Comparison of ENCODE assay signal across 16 cellular contexts in the genomic region with DNA sequence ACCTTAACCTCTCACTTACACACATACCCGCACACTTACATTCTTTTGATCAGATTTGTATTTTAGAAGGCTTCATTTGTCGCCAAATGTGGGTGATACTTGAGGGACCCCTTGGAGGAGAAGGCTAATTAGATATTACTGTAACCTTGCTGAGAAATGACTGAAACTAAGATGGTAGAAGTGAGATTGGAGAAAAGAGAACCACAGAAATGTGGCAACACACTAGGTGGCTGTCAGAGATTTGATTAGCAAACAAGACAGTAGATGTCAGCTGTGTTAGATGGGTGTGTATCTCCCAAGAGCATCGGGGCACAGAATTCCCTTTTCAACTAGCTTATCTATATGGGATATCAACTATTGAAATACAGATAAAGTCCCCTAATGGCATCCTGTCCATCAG.
DNase-seq lines count a peak whose midpoint lies in the region; ATAC-seq and TF ChIP-seq lines count a peak whose summit lies in the region.
"Had no signal": no experiment of that assay in that cellular context is flagged by ENCODE, and none has a peak within 500 bp of the region (broad histone marks: within the 10 kb centered on the region; RNA-seq: fewer than 3 reads in every experiment).

No MANE protein-coding gene starts in this region.

- H3K4me1 Mint-ChIP-seq in progenitor cell of endocrine pancreas (ENCODE audit: low read depth) = no peaks in the 10 kb centered on the region
- H3K4me1 Mint-ChIP-seq in activated CD8-positive, alpha-beta T cell treated with anti-CD3 and anti-CD28 coated beads for 36 hours (ENCODE audit: low read depth) = peaks cover 3% of the 10 kb centered on the region

- no peaks in the 10 kb centered on the region for H3K9me3 ChIP-seq in psoas muscle
- H3K9me3 ChIP-seq: thyroid gland had no signal

- H3K4me1 ChIP-seq in psoas muscle = no peaks in the 10 kb centered on the region
- H3K4me1 ChIP-seq: thyroid gland had no signal

- WGBS in psoas muscle, 3 donors = 81 to 90% (median 82%) methylated on average over 3 of the region's 3 CpGs

- intact Hi-C loops in activated CD8-positive, alpha-beta T cell treated with anti-CD3 and anti-CD28 coated beads for 36 hours (cut with micrococcal nuclease) = no loop called here
- intact Hi-C loops in psoas muscle (cut with DNase I) = no loop called here

- DNase-seq in progenitor cell of endocrine pancreas (ENCODE audit: low spot score, unreplicated experiment) (no peak), NCI-H146 (lab: John Stamatoyannopoulos, UW) (no peak), psoas muscle (no peak)
- no peak for DNase-seq in activated CD8-positive, alpha-beta T cell treated with anti-CD3 and anti-CD28 coated beads for 36 hours
- DNase-seq: ACHN; activated CD4-positive, alpha-beta T cell treated with anti-CD3 and anti-CD28 coated beads, Interleukin-2, amount 50 U/mL, for 48 hours; activated effector memory CD4-positive, alpha-beta T cell treated with anti-CD3 and anti-CD28 coated beads, Interleukin-2, amount 50 U/mL, for 16 hours; hypothalamus; NCI-H1417; NCI-H510A; posterior cingulate gyrus; thyroid gland had no signal

- no peaks in the 10 kb centered on the region for H3K9me3 Mint-ChIP-seq in progenitor cell of endocrine pancreas (ENCODE audit: low read depth)
- no peaks in the 10 kb centered on the region for H3K9me3 Mint-ChIP-seq in activated CD8-positive, alpha-beta T cell treated with anti-CD3 and anti-CD28 coated beads for 36 hours

- peaks cover 0 to 79% of the 10 kb centered on the region in 2 donors for H3K36me3 ChIP-seq in psoas muscle (ENCODE audit: insufficient read depth in 1 of 2, low read depth in 1 of 2)
- H3K36me3 ChIP-seq: thyroid gland had no signal

- no peak overlapping the region for H3K27ac Mint-ChIP-seq in progenitor cell of endocrine pancreas
- no peak overlapping the region for H3K27ac Mint-ChIP-seq in activated CD8-positive, alpha-beta T cell treated with anti-CD3 and anti-CD28 coated beads for 36 hours

- H3K27ac ChIP-seq in psoas muscle = no peak overlapping the region
- H3K27ac ChIP-seq: thyroid gland had no signal

- no peaks in the 10 kb centered on the region for H3K27me3 ChIP-seq in psoas muscle (ENCODE audit: insufficient read depth in 3 of 3, low read length in 2 of 3)
- H3K27me3 ChIP-seq: thyroid gland had no signal

- POLR2A ChIA-PET in activated CD8-positive, alpha-beta T cell treated with anti-CD3 and anti-CD28 coated beads for 36 hours (lab: Charles Lee) = no interaction called here

- ATAC-seq in GM18498 (IDR thresholded peaks at IDR 0.05; ENCODE audit: unreplicated experiment) = peak; percentile 73
- ATAC-seq in GM19395 (IDR thresholded peaks at IDR 0.05; ENCODE audit: unreplicated experiment) = peak; percentile 59
- peak; percentile 56 for ATAC-seq in HG02642 (IDR thresholded peaks at IDR 0.05; ENCODE audit: poor library complexity, unreplicated experiment)
- ATAC-seq in HG03439 (IDR thresholded peaks at IDR 0.05; ENCODE audit: unreplicated experiment) = peak; percentile 58
- no peak for ATAC-seq in activated CD8-positive, alpha-beta T cell treated with anti-CD3 and anti-CD28 coated beads for 36 hours
- no peak for ATAC-seq in psoas muscle

- no peak overlapping the region for H3K4me3 Mint-ChIP-seq in progenitor cell of endocrine pancreas (ENCODE audit: low read depth)
- H3K4me3 Mint-ChIP-seq in activated CD8-positive, alpha-beta T cell treated with anti-CD3 and anti-CD28 coated beads for 36 hours = no peak overlapping the region

- CTCF ChIA-PET in activated CD8-positive, alpha-beta T cell treated with anti-CD3 and anti-CD28 coated beads for 36 hours (lab: Charles Lee) = no interaction called here

- no peaks in the 10 kb centered on the region for H3K36me3 Mint-ChIP-seq in progenitor cell of endocrine pancreas (ENCODE audit: insufficient read depth)
- peaks cover 29% of the 10 kb centered on the region for H3K36me3 Mint-ChIP-seq in activated CD8-positive, alpha-beta T cell treated with anti-CD3 and anti-CD28 coated beads for 36 hours (ENCODE audit: low read depth)

- no peaks in the 10 kb centered on the region for H3K27me3 Mint-ChIP-seq in progenitor cell of endocrine pancreas
- H3K27me3 Mint-ChIP-seq in activated CD8-positive, alpha-beta T cell treated with anti-CD3 and anti-CD28 coated beads for 36 hours = no peaks in the 10 kb centered on the region

- no peak overlapping the region for H3K4me3 ChIP-seq in psoas muscle
- H3K4me3 ChIP-seq: thyroid gland had no signal

- no peak for TF ChIP-seq CTCF in progenitor cell of endocrine pancreas (IDR thresholded peaks at IDR 0.05; ENCODE audit: unreplicated experiment)
- no peak for TF ChIP-seq CTCF in activated CD8-positive, alpha-beta T cell treated with anti-CD3 and anti-CD28 coated beads for 36 hours (IDR thresholded peaks at IDR 0.05)
- TF ChIP-seq CTCF in psoas muscle (IDR thresholded peaks at IDR 0.05) = no peak

Comparison
In these comparisons a context has a peak if more than half of its experiments do, and no peak if none do; other contexts are left out.
1. ATAC-seq: peak in GM18498 (single experiment), GM19395 (single experiment), HG02642 (single experiment) and HG03439 (single experiment); none in activated CD8-positive, alpha-beta T cell treated with anti-CD3 and anti-CD28 coated beads for 36 hours (single experiment) and psoas muscle (0 of 4).